In the genomic region with DNA sequence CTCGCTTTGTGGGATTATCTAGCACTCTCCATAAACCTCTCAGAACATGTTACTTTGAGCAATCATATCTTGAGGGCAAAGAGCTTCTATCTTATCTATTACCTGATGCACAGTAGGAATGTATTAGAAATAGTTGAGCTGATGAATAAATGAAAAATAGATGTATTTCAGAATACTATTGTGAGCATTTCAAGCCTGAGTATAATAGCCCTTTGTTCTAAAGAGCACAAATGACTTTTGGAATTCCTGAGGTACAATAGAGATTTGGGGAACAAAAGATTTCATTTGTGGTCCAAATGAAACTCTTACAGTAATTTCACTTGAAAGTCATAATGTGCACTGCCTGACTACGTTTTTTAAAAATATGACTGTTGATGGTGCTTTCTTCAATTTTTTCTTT, we compare ENCODE assay signal across 26 cellular contexts.
"Had no signal": no experiment of that assay in that cellular context is flagged by ENCODE, and none has a peak within 500 bp of the region (broad histone marks: within the 10 kb centered on the region; RNA-seq: fewer than 3 reads in every experiment).

No MANE protein-coding gene starts in this region.

- H3K4me3 ChIP-seq: heart right ventricle, left ventricle myocardium inferior, lung, mucosa of descending colon, ovary, prostate gland, skin epidermis, stomach, tibial nerve, uterus had no signal

- ATAC-seq: heart right ventricle; left colon; mucosa of descending colon; naive thymus-derived CD4-positive, alpha-beta T cell; natural killer cell treated with Interleukin-12 subunit alpha and Interleukin-12 subunit beta and Interleukin-15 and Interleukin-18, amount 100 ng/mL, for 72 hours; right cardiac atrium; sciatic nerve; stimulated activated naive B cell treated with anti-CD40 and anti-IgM and Interleukin-4, amounts not matched to agents 10 μg/mL and 1 μg/mL and 100 μg/mL, for 72 hours; stimulated activated naive CD8-positive, alpha-beta T cell treated with anti-CD3 and anti-CD28 coated beads, Interleukin-15, Interleukin-2, amounts not matched to agents 100 U/mL and 50 U/mL, for 24 hours had no signal

- H3K36me3 ChIP-seq: heart right ventricle, left ventricle myocardium inferior, ovary, prostate gland, stomach, tibial nerve, uterus had no signal

- H3K27me3 ChIP-seq: heart right ventricle, ovary, stomach, tibial nerve, uterus had no signal

- DNase-seq: heart right ventricle; hippocampal formation; kidney; left colon; left ventricle myocardium inferior; midbrain; mucosa of descending colon; naive thymus-derived CD4-positive, alpha-beta T cell; ovary; posterior cingulate gyrus; retina; right cardiac atrium; stimulated activated CD4-positive, alpha-beta T cell treated with anti-CD3 and anti-CD28 coated beads, Interleukin-12 subunit alpha, Interleukin-12 subunit beta, amount 100 ng/mL, for 4 hours; stimulated activated CD4-positive, alpha-beta T cell treated with anti-CD3 and anti-CD28 coated beads, Interleukin-15, amount 100 ng/mL, for 24 hours; stimulated activated CD4-positive, alpha-beta T cell treated with anti-CD3 and anti-CD28 coated beads, Interleukin-2, amount 100 ng/mL, for 24 hours; stimulated activated CD4-positive, alpha-beta T cell treated with anti-CD3 and anti-CD28 coated beads, Interleukin-4, amount 100 ng/mL, for 1 hour; stimulated activated naive B cell treated with anti-CD40 and anti-IgM and Interleukin-4, amounts not matched to agents 10 μg/mL and 1 μg/mL and 100 μg/mL, for 72 hours; stimulated activated naive CD8-positive, alpha-beta T cell treated with anti-CD3 and anti-CD28 coated beads, Interleukin-15, Interleukin-2, amounts not matched to agents 100 U/mL and 50 U/mL, for 24 hours; stomach; uterus had no signal

- H3K27ac ChIP-seq: heart right ventricle, left ventricle myocardium inferior, ovary, prostate gland, skin epidermis, stomach, tibial nerve, uterus had no signal

- H3K9me3 ChIP-seq: heart right ventricle, left ventricle myocardium inferior, mucosa of descending colon, ovary, prostate gland, stomach, tibial nerve, uterus had no signal

- H3K4me1 ChIP-seq: heart right ventricle, left ventricle myocardium inferior, prostate gland, stomach, tibial nerve, uterus had no signal
